Comparison of ENCODE assay signal across 8 cellular contexts in genomic region chr4:87007345-87008181, GRCh38.
DNase-seq lines count a peak whose midpoint lies in the region; ATAC-seq and TF ChIP-seq lines count a peak whose summit lies in the region.

No MANE protein-coding gene starts in this region.

- no peaks in the 10 kb centered on the region for H3K36me3 ChIP-seq in NT2/D1 (ENCODE audit: insufficient read depth, insufficient read length, low read length)
- H3K36me3 ChIP-seq in thyroid gland, result no peaks in the 10 kb centered on the region

- no peaks in the 10 kb centered on the region for H3K36me3 Mint-ChIP-seq in nephron progenitor cell (ENCODE audit: low read depth)

- intact Hi-C loops in thyroid gland (cut with DNase I), result loop anchor here (5.0 kb wide), 1 partner anchor 70 kb away; the partner anchor contains the start of gene AFF1

- no peaks in the 10 kb centered on the region for H3K9me3 Mint-ChIP-seq in nephron progenitor cell

- WGBS in thyroid gland, 2 donors, result 0% methylated on average over 29 to 33 of the region's 33 CpGs

- ATAC-seq in GM21390 (IDR thresholded peaks at IDR 0.05; ENCODE audit: unreplicated experiment), result no peak

- H3K4me3 ChIP-seq in NT2/D1 (ENCODE audit: insufficient read length, low read depth), result peak overlapping the region; percentile 69
- H3K4me3 ChIP-seq in fibroblast of mammary gland (ENCODE audit: control insufficient read depth, low read depth, low read length), result peak overlapping the region; percentile 61
- H3K4me3 ChIP-seq in thyroid gland (replicated peaks in 1 of 3), result peak overlapping the region; percentile 50 to 91 (median 77)

- peak overlapping the region; percentile 97 for H3K4me3 Mint-ChIP-seq in nephron progenitor cell

- H3K9ac ChIP-seq in NT2/D1 (ENCODE audit: insufficient read length, low read depth), result peak overlapping the region; percentile 90

- TF ChIP-seq CTCF in 22Rv1 (IDR thresholded peaks at IDR 0.05) (no peak), fibroblast of mammary gland (conservative IDR thresholded peaks at IDR 0.05; ENCODE audit: control insufficient read depth, insufficient read depth, low read depth, low read length) (no peak), nephron progenitor cell (IDR thresholded peaks at IDR 0.05) (no peak), thyroid gland (IDR thresholded peaks at IDR 0.05) (no peak)

- no peaks in the 10 kb centered on the region for H3K27me3 Mint-ChIP-seq in nephron progenitor cell (ENCODE audit: low read depth, poor library complexity)

- H3K9me3 ChIP-seq in NT2/D1 (ENCODE audit: insufficient read depth, low read length), result no peaks in the 10 kb centered on the region
- no peaks in the 10 kb centered on the region for H3K9me3 ChIP-seq in thyroid gland

- H3K4me1 Mint-ChIP-seq in nephron progenitor cell, result peaks cover 85% of the 10 kb centered on the region

- peak in 1 of 2 donors; percentile 39 for TF ChIP-seq POLR2A in thyroid gland (IDR thresholded peaks at IDR 0.05)

- peak overlapping the region; percentile 89 for H3K27ac ChIP-seq in 22Rv1
- H3K27ac ChIP-seq in thyroid gland, result peak overlapping the region; percentile 96 to 97 (median 97)

- peak overlapping the region; percentile 98 for H3K27ac Mint-ChIP-seq in nephron progenitor cell

- DNase-seq in H4 (ENCODE audit: low spot score), result peak; percentile 15
- no peak for DNase-seq in NT2/D1 (ENCODE audit: low read depth, low spot score)
- DNase-seq in activated T-helper 9 cell treated with anti-CD3 and anti-CD28 coated beads, Interleukin-2, amount 50 U/mL, for 16 hours (ENCODE audit: low read depth), result peak; percentile 24
- peak; percentile 50 for DNase-seq in fibroblast of mammary gland (ENCODE audit: low read depth)
- peak; percentile 70 for DNase-seq in nephron progenitor cell
- peak; percentile 70 to 76 for DNase-seq in thyroid gland

- H3K27me3 ChIP-seq in NT2/D1 (ENCODE audit: insufficient read depth, insufficient read length) (no peaks in the 10 kb centered on the region), thyroid gland (no peaks in the 10 kb centered on the region)

- H3K4me1 ChIP-seq in NT2/D1 (ENCODE audit: insufficient read depth, insufficient read length), result peaks cover 2% of the 10 kb centered on the region
- peaks cover 39 to 49% of the 10 kb centered on the region in 2 donors for H3K4me1 ChIP-seq in thyroid gland
